In genomic region chr1:228734881-228735801, GRCh38 we compare ENCODE assay signal across 1 cellular context.
TF ChIP-seq lines count a peak whose summit lies in the region.

RHOU (plus strand) TSS chr1:228735479; CDS start chr1:228735743, 264 bp downstream.

TF ChIP-seq in HEK293, 187 proteins besides CTCF, POLR2A, EP300 and RAD21 (continued from another document and continues in another):
- TF ChIP-seq, protein P1, sequence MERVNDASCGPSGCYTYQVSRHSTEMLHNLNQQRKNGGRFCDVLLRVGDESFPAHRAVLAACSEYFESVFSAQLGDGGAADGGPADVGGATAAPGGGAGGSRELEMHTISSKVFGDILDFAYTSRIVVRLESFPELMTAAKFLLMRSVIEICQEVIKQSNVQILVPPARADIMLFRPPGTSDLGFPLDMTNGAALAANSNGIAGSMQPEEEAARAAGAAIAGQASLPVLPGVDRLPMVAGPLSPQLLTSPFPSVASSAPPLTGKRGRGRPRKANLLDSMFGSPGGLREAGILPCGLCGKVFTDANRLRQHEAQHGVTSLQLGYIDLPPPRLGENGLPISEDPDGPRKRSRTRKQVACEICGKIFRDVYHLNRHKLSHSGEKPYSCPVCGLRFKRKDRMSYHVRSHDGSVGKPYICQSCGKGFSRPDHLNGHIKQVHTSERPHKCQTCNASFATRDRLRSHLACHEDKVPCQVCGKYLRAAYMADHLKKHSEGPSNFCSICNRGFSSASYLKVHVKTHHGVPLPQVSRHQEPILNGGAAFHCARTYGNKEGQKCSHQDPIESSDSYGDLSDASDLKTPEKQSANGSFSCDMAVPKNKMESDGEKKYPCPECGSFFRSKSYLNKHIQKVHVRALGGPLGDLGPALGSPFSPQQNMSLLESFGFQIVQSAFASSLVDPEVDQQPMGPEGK (tag by site-specific recombination; IDR thresholded peaks at IDR 0.05) = peak; percentile 68
- TF ChIP-seq ZIC2 (tag by site-specific recombination; IDR thresholded peaks at IDR 0.05) (no peak; the same call in 1 of the 2 replicates), ZNF548 (tag by site-specific recombination; IDR thresholded peaks at IDR 0.05) (no peak), KLF7 (tag by site-specific recombination; IDR thresholded peaks at IDR 0.05; ENCODE audit: borderline replicate concordance) (no peak), ZBTB26 (tag by site-specific recombination; optimal IDR thresholded peaks at IDR 0.05) (peak; percentile 97), ZNF169 (tag by site-specific recombination; IDR thresholded peaks at IDR 0.05) (no peak), ZNF600 (tag by site-specific recombination; IDR thresholded peaks at IDR 0.05) (peak; percentile 89), ZNF391 (tag by site-specific recombination; IDR thresholded peaks at IDR 0.05; ENCODE audit: borderline replicate concordance, low read depth) (0 out of 2 replicates have a peak, but pooled peaks have one; percentile 43), ZNF707 (tag by site-specific recombination; IDR thresholded peaks at IDR 0.05) (no peak), ZNF701 (tag by site-specific recombination; IDR thresholded peaks at IDR 0.05) (no peak), ZBTB48 (tag by site-specific recombination; IDR thresholded peaks at IDR 0.05) (no peak), HOXA7 (CRISPR knock-in tag; IDR thresholded peaks at IDR 0.05; ENCODE audit: borderline replicate concordance) (no peak), ZNF623 (tag by site-specific recombination; IDR thresholded peaks at IDR 0.05) (no peak), ZSCAN16 (tag by site-specific recombination; IDR thresholded peaks at IDR 0.05) (peak; percentile 45; the same call in 1 of the 2 replicates), ZNF302 (tag by site-specific recombination; IDR thresholded peaks at IDR 0.05; ENCODE audit: low read depth) (no peak), RBAK (tag by site-specific recombination; IDR thresholded peaks at IDR 0.05) (no peak), REST (tag by site-specific recombination; IDR thresholded peaks at IDR 0.05) (peak; percentile 46), SP7 (tag by site-specific recombination; IDR thresholded peaks at IDR 0.05) (peak; percentile 42; the same call in 1 of the 2 replicates), SP3 (tag by site-specific recombination; IDR thresholded peaks at IDR 0.05) (peak; percentile 80), ZFP69B (tag by site-specific recombination; IDR thresholded peaks at IDR 0.05) (peak; percentile 38; the same call in 1 of the 2 replicates), SALL2 (tag by site-specific recombination; IDR thresholded peaks at IDR 0.05; ENCODE audit: borderline replicate concordance) (no peak), ZNF488 (tag by site-specific recombination; IDR thresholded peaks at IDR 0.05) (no peak), ZSCAN30 (tag by site-specific recombination; IDR thresholded peaks at IDR 0.05) (0 out of 2 replicates have a peak, but pooled peaks have one; percentile 74), ZBTB8A (tag by site-specific recombination; IDR thresholded peaks at IDR 0.05) (peak; percentile 44; the same call in 1 of the 2 replicates), KLF10 (tag by site-specific recombination; IDR thresholded peaks at IDR 0.05) (peak; percentile 56; the same call in 1 of the 2 replicates), ZNF280D (tag by site-specific recombination; IDR thresholded peaks at IDR 0.05) (no peak), ZNF785 (tag by site-specific recombination; IDR thresholded peaks at IDR 0.05) (no peak), ZSCAN23 (tag by site-specific recombination; IDR thresholded peaks at IDR 0.05) (no peak), BCL11B (tag by site-specific recombination; IDR thresholded peaks at IDR 0.05; ENCODE audit: low read depth) (peak; percentile 41; the same call in 1 of the 2 replicates), GLIS1 (tag by site-specific recombination; IDR thresholded peaks at IDR 0.05) (peak; percentile 53), TCF7L2 (IDR thresholded peaks at IDR 0.05; ENCODE audit: borderline replicate concordance, low read depth, low read length) (no peak), WT1 (tag by site-specific recombination; IDR thresholded peaks at IDR 0.05) (peak; percentile 57; the same call in 1 of the 2 replicates), ZNF449 (tag by site-specific recombination; IDR thresholded peaks at IDR 0.05) (no peak), ZNF596 (tag by site-specific recombination; IDR thresholded peaks at IDR 0.05) (peak; percentile 42)
- TF ChIP-seq, protein P2, sequence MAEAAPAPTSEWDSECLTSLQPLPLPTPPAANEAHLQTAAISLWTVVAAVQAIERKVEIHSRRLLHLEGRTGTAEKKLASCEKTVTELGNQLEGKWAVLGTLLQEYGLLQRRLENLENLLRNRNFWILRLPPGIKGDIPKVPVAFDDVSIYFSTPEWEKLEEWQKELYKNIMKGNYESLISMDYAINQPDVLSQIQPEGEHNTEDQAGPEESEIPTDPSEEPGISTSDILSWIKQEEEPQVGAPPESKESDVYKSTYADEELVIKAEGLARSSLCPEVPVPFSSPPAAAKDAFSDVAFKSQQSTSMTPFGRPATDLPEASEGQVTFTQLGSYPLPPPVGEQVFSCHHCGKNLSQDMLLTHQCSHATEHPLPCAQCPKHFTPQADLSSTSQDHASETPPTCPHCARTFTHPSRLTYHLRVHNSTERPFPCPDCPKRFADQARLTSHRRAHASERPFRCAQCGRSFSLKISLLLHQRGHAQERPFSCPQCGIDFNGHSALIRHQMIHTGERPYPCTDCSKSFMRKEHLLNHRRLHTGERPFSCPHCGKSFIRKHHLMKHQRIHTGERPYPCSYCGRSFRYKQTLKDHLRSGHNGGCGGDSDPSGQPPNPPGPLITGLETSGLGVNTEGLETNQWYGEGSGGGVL (tag by site-specific recombination; IDR thresholded peaks at IDR 0.05) = peak; percentile 78
- TF ChIP-seq, protein P3, sequence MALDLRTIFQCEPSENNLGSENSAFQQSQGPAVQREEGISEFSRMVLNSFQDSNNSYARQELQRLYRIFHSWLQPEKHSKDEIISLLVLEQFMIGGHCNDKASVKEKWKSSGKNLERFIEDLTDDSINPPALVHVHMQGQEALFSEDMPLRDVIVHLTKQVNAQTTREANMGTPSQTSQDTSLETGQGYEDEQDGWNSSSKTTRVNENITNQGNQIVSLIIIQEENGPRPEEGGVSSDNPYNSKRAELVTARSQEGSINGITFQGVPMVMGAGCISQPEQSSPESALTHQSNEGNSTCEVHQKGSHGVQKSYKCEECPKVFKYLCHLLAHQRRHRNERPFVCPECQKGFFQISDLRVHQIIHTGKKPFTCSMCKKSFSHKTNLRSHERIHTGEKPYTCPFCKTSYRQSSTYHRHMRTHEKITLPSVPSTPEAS (tag by site-specific recombination; IDR thresholded peaks at IDR 0.05) = no peak
- TF ChIP-seq, protein P4, sequence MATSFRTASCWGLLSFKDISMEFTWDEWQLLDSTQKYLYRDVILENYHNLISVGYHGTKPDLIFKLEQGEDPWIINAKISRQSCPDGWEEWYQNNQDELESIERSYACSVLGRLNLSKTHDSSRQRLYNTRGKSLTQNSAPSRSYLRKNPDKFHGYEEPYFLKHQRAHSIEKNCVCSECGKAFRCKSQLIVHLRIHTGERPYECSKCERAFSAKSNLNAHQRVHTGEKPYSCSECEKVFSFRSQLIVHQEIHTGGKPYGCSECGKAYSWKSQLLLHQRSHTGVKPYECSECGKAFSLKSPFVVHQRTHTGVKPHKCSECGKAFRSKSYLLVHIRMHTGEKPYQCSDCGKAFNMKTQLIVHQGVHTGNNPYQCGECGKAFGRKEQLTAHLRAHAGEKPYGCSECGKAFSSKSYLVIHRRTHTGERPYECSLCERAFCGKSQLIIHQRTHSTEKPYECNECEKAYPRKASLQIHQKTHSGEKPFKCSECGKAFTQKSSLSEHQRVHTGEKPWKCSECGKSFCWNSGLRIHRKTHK (tag by site-specific recombination; IDR thresholded peaks at IDR 0.05) = no peak
- TF ChIP-seq, protein P5, sequence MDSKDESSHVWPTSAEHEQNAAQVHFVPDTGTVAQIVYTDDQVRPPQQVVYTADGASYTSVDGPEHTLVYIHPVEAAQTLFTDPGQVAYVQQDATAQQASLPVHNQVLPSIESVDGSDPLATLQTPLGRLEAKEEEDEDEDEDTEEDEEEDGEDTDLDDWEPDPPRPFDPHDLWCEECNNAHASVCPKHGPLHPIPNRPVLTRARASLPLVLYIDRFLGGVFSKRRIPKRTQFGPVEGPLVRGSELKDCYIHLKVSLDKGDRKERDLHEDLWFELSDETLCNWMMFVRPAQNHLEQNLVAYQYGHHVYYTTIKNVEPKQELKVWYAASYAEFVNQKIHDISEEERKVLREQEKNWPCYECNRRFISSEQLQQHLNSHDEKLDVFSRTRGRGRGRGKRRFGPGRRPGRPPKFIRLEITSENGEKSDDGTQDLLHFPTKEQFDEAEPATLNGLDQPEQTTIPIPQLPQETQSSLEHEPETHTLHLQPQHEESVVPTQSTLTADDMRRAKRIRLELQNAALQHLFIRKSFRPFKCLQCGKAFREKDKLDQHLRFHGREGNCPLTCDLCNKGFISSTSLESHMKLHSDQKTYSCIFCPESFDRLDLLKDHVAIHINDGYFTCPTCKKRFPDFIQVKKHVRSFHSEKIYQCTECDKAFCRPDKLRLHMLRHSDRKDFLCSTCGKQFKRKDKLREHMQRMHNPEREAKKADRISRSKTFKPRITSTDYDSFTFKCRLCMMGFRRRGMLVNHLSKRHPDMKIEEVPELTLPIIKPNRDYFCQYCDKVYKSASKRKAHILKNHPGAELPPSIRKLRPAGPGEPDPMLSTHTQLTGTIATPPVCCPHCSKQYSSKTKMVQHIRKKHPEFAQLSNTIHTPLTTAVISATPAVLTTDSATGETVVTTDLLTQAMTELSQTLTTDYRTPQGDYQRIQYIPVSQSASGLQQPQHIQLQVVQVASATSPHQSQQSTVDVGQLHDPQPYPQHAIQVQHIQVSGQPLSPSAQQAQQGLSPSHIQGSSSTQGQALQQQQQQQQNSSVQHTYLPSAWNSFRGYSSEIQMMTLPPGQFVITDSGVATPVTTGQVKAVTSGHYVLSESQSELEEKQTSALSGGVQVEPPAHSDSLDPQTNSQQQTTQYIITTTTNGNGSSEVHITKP (tag by site-specific recombination; IDR thresholded peaks at IDR 0.05) = peak; percentile 95
